In genomic region chrX:136251042-136251991, GRCh38 we compare ENCODE assay signal across 8 cellular contexts. TPM values are rescaled to one million over a fixed set of nuclear protein-coding genes. Genes with fewer than 3 reads are reported as not detected.
A peak's percentile ranks its signal among the peaks of the same experiment; 100 is the strongest.
DNase-seq lines count a peak whose midpoint lies in the region; ATAC-seq lines count a peak whose summit lies in the region.

MAP7D3 (minus strand) TSS chrX:136251400; CDS start chrX:136251358, 42 bp downstream.

- H3K4me3 ChIP-seq in ectodermal cell (ENCODE audit: insufficient read depth, low read depth, low read length) = peak within 1 kb of the TSS; percentile 60

- DNase-seq in NCI-H1105 treated with DMSO at 0.1 percent for 48 hours (lab: John Stamatoyannopoulos, UW) = peak; percentile 61
- no peak for DNase-seq in NCI-H1105 (lab: John Stamatoyannopoulos, UW)
- DNase-seq in NCI-H2227 (lab: John Stamatoyannopoulos, UW; ENCODE audit: unreplicated experiment) = peak; percentile 85
- DNase-seq in activated CD4-positive, alpha-beta T cell treated with anti-CD3 and anti-CD28 coated beads, Interleukin-2, amount 50 U/mL, for 24 hours (ENCODE audit: low read depth in 1 of 2, low spot score in 1 of 2) = peak; percentile 22 to 44
- peak; percentile 51 for DNase-seq in medulla oblongata (ENCODE audit: extremely low spot score)
- DNase-seq in stimulated activated CD8-positive, alpha-beta memory T cell treated with anti-CD3 and anti-CD28 coated beads, Interleukin-12 subunit alpha, Interleukin-12 subunit beta, amount 100 ng/mL, for 24 hours (ENCODE audit: extremely low read depth) = peak; percentile 28

- H3K27ac ChIP-seq in ectodermal cell (ENCODE audit: insufficient read depth, low read depth, low read length, poor library complexity, severe bottlenecking) = no peak within 1 kb of the TSS

- WGBS in ectodermal cell, 2 experiments = 0 to 1% methylated on average over 66 to 73 of the region's 73 CpGs

- no peaks in the 10 kb centered on the region for H3K9me3 ChIP-seq in ectodermal cell (ENCODE audit: control insufficient read depth, low read length)

- H3K4me1 ChIP-seq in ectodermal cell (ENCODE audit: control insufficient read depth, insufficient read depth, low read length) = no peaks in the 10 kb centered on the region

- no peaks in the 10 kb centered on the region for H3K36me3 ChIP-seq in ectodermal cell (ENCODE audit: control insufficient read depth, insufficient read depth, low read length)

- H3K27me3 ChIP-seq in ectodermal cell (ENCODE audit: control insufficient read depth, insufficient read depth, low read length, poor library complexity, severe bottlenecking) = no peaks in the 10 kb centered on the region

- peak; percentile 77 for ATAC-seq in HG02870 (IDR thresholded peaks at IDR 0.05; ENCODE audit: unreplicated experiment)

RNA-seq across cellular contexts. Expression of gene MAP7D3, which starts in this region (rescaled TPM):
- polyA plus RNA-seq in ectodermal cell (2013, experiment 1 of 4) = 23.5 TPM
- 18.8 TPM for polyA plus RNA-seq in ectodermal cell (2013, experiment 2 of 4)
- polyA plus RNA-seq in ectodermal cell (2013, experiment 3 of 4) = 19.0 TPM
- polyA plus RNA-seq in ectodermal cell (2013, experiment 4 of 4) = 20.3 TPM
